In the genomic region with DNA sequence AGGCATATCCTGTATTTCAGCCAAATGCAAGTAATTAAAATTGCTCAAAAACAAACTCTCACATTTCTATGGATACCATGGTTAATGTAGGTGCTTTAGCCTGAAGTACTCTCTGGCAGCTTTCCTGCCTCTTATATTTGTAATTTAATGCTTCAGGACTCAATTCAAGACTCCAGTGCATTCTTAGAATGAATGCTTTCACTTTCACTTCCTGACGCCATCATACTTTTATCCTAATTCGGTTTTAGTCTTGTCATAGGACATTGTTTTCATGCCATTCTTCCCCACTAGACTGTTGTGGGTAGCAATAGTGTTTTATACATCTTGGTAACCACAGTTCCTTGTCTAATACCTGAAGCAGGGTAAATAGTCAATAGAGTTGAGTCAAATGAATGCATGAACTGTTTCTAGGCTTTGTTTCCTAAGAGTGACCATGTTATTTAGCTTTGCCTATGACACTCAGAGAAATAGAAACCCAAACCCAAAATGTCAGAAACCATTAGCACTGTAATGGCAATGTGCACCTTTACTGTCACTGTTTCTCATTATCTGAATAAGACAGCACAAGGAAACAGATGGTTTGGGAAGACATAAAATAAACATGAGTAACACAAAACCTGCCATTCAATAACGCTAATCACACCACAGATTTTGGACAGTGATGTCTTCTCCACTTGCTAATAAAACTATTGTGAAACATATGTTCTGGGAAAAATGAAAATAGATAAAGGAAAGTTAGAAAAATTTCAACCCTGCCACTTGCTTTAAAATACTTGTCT, we compare ENCODE assay signal across 9 cellular contexts.
DNase-seq lines count a peak whose midpoint lies in the region; ATAC-seq, FAIRE-seq and TF ChIP-seq lines count a peak whose summit lies in the region.
"Had no signal": no experiment of that assay in that cellular context is flagged by ENCODE, and none has a peak within 500 bp of the region (broad histone marks: within the 10 kb centered on the region; RNA-seq: fewer than 3 reads in every experiment).

No MANE protein-coding gene starts in this region.

- POLR2A ChIA-PET in endothelial cell of umbilical vein (lab: Charles Lee): no interaction called here
- POLR2A ChIA-PET in CD4-positive, alpha-beta T cell (lab: Charles Lee): no interaction called here

- CTCF ChIA-PET in endothelial cell of umbilical vein (lab: Charles Lee): interaction anchor here (1.5 kb wide), 1 partner anchor 18 kb away, joined by 7 read pairs; no protein-coding TSS in a partner anchor
- CTCF ChIA-PET in CD4-positive, alpha-beta T cell (lab: Charles Lee): no interaction called here

- H3K27ac ChIP-seq in endothelial cell of umbilical vein (ENCODE audit: insufficient read depth, low read depth, low read length) (peak overlapping the region; percentile 5), sigmoid colon (peak overlapping the region in 3 of 4 donors; percentile 27 to 42 (median 33))
- no peak overlapping the region for H3K27ac ChIP-seq in CD4-positive, alpha-beta T cell (ENCODE audit: low read depth, low read length)

- BruUV-seq in endothelial cell of umbilical vein (replicated peaks; lab: Mats Ljungman, UMichigan): no TSS peak

- H3K4me2 ChIP-seq in endothelial cell of umbilical vein (ENCODE audit: insufficient read depth, low read length): peak overlapping the region; percentile 78

- peak overlapping the region; percentile 91 for H2AFZ ChIP-seq in endothelial cell of umbilical vein (ENCODE audit: low read depth, low read length)

- H3K27me3 Mint-ChIP-seq in CD4-positive, alpha-beta T cell: no peaks in the 10 kb centered on the region

- no peaks in the 10 kb centered on the region for H3K79me2 ChIP-seq in endothelial cell of umbilical vein (ENCODE audit: control insufficient read depth, insufficient read depth, low read length)

- TF ChIP-seq EP300 in sigmoid colon (IDR thresholded peaks at IDR 0.05): no peak

- no peak overlapping the region for H3K9ac ChIP-seq in endothelial cell of umbilical vein (replicated peaks; ENCODE audit: extremely low read depth, insufficient read depth, low read length)

- intact Hi-C loops in endothelial cell of umbilical vein (cut with micrococcal nuclease): loop anchor here (5.0 kb wide), 1 partner anchor 254 kb away; no protein-coding TSS in a partner anchor
- intact Hi-C loops in sigmoid colon (cut with DNase I): no loop called here
- intact Hi-C loops in CD4-positive, alpha-beta T cell (cut with DNase I, micrococcal nuclease): no loop called here

- dilution Hi-C loops in endothelial cell of umbilical vein (cut with MboI; ENCODE audit: extremely low pct_ligation_motif_present, low sequenced_read_pairs): no loop called here

- no peaks in the 10 kb centered on the region for H3K36me3 Mint-ChIP-seq in CD4-positive, alpha-beta T cell (ENCODE audit: low read depth)

- ATAC-seq in CD4-positive, alpha-beta T cell (ENCODE audit: poor library complexity): no peak

- H3K4me1 ChIP-seq in endothelial cell of umbilical vein (ENCODE audit: control insufficient read depth, extremely low read depth, insufficient read depth, low read length) (peaks cover 4% of the 10 kb centered on the region), sigmoid colon (peaks cover 0 to 10% (median 4%) of the 10 kb centered on the region in 4 donors)

- H3K27ac Mint-ChIP-seq in CD4-positive, alpha-beta T cell: no peak overlapping the region
- H3K27ac Mint-ChIP-seq: T-helper 2 cell treated with Interferon-gamma antibody and Interleukin-4, amounts not matched to agents 5 μg/mL and 100 μg/mL, for 36 hours had no signal

- H3K4me3 ChIP-seq in endothelial cell of umbilical vein (replicated peaks in 1 of 3; ENCODE audit: insufficient read depth in 1 of 3, low read depth in 1 of 3, low read length in 3 of 3) (peak overlapping the region; percentile 3 to 45 (median 3)), sigmoid colon (peak overlapping the region in 3 of 4 donors; percentile 23 to 28 (median 28))

- peak; percentile 8 for FAIRE-seq in endothelial cell of umbilical vein (lab: Jason Lieb, UNC)

- no peak for TF ChIP-seq CTCF in endothelial cell of umbilical vein (IDR thresholded peaks at IDR 0.05; ENCODE audit: extremely low read depth in 1 of 2, insufficient read depth in 1 of 2, low read depth in 1 of 2, low read length in 2 of 2)
- TF ChIP-seq CTCF in sigmoid colon (IDR thresholded peaks at IDR 0.05): no peak
- TF ChIP-seq CTCF in CD4-positive, alpha-beta T cell (IDR thresholded peaks at IDR 0.05): no peak

- DNase-seq in ELR (ENCODE audit: low read depth) (peak; percentile 38), NCI-H524 (lab: John Stamatoyannopoulos, UW) (peak; percentile 56 to 92), endothelial cell of umbilical vein (ENCODE audit: low read depth, low spot score) (peak; percentile 64), sigmoid colon (no peak), cerebellar nuclear complex (lab: John Stamatoyannopoulos, UW) (no peak)
- DNase-seq in CD4-positive, alpha-beta T cell: no peak
- DNase-seq in stimulated activated CD4-positive, alpha-beta T cell treated with anti-CD3 and anti-CD28 coated beads, Interleukin-4, amount 100 ng/mL, for 1 hour: no peak
- DNase-seq in stimulated activated CD4-positive, alpha-beta T cell treated with anti-CD3 and anti-CD28 coated beads, Interleukin-2, amount 100 ng/mL, for 48 hours: no peak

- no peak for TF ChIP-seq POLR2A in endothelial cell of umbilical vein (IDR thresholded peaks at IDR 0.05; ENCODE audit: low read depth, low read length)
- no peak for TF ChIP-seq POLR2A in sigmoid colon (IDR thresholded peaks at IDR 0.05)

- H3K4me1 Mint-ChIP-seq in CD4-positive, alpha-beta T cell (ENCODE audit: low read depth): no peaks in the 10 kb centered on the region

- no peak overlapping the region for H3K4me3 Mint-ChIP-seq in CD4-positive, alpha-beta T cell
- H3K4me3 Mint-ChIP-seq: T-helper 2 cell treated with Interferon-gamma antibody and Interleukin-4, amounts not matched to agents 5 μg/mL and 100 μg/mL, for 36 hours had no signal

- H3K9me3 Mint-ChIP-seq in CD4-positive, alpha-beta T cell: peaks cover 21% of the 10 kb centered on the region

- H4K20me1 ChIP-seq in endothelial cell of umbilical vein (replicated peaks; ENCODE audit: control insufficient read depth, extremely low read depth, insufficient read depth, low read length): no peaks in the 10 kb centered on the region

- H3K36me3 ChIP-seq in endothelial cell of umbilical vein (ENCODE audit: control insufficient read depth in 2 of 2, extremely low read depth in 1 of 2, insufficient read depth in 2 of 2, low read length in 2 of 2) (no peaks in the 10 kb centered on the region), sigmoid colon (no peaks in the 10 kb centered on the region)

- H3K9me1 ChIP-seq in endothelial cell of umbilical vein (replicated peaks; ENCODE audit: control insufficient read depth, extremely low read depth, insufficient read depth, low read length): no peaks in the 10 kb centered on the region

- no peaks in the 10 kb centered on the region for H3K27me3 ChIP-seq in endothelial cell of umbilical vein (ENCODE audit: control insufficient read depth in 2 of 2, insufficient read depth in 2 of 2, low read length in 2 of 2)
- H3K27me3 ChIP-seq in sigmoid colon: no peaks in the 10 kb centered on the region
- H3K27me3 ChIP-seq in CD4-positive, alpha-beta T cell (ENCODE audit: control insufficient read depth, insufficient read depth, low read length): no peaks in the 10 kb centered on the region

- 39 to 54% methylated on average over 3 of the region's 3 CpGs for WGBS in sigmoid colon, 2 donors

- no peaks in the 10 kb centered on the region for H3K9me3 ChIP-seq in endothelial cell of umbilical vein (replicated peaks; ENCODE audit: control insufficient read depth, insufficient read depth, low read length)
- H3K9me3 ChIP-seq in sigmoid colon: peaks cover 0 to 2% (median 0%) of the 10 kb centered on the region in 4 donors
- H3K9me3 ChIP-seq in CD4-positive, alpha-beta T cell (ENCODE audit: control insufficient read depth, low read length): peaks cover 6% of the 10 kb centered on the region

TF ChIP-seq in endothelial cell of umbilical vein, 7 proteins besides CTCF, POLR2A, EP300 and RAD21:
- TF ChIP-seq MYC (IDR thresholded peaks at IDR 0.05; ENCODE audit: low read depth, low read length) (no peak), JUN (IDR thresholded peaks at IDR 0.05; ENCODE audit: borderline replicate concordance, insufficient read depth, insufficient read length, low read depth) (no peak), FOS (IDR thresholded peaks at IDR 0.05; ENCODE audit: borderline replicate concordance, insufficient read depth, low read length) (no peak), GATA2 (IDR thresholded peaks at IDR 0.05; ENCODE audit: insufficient read depth, insufficient read length, low read depth, low read length) (no peak), POLR2AphosphoS5 (IDR thresholded peaks at IDR 0.05; ENCODE audit: insufficient read depth, low read depth, low read length) (no peak), EZH2 (IDR thresholded peaks at IDR 0.05; ENCODE audit: borderline replicate concordance, low read depth, low read length, severe bottlenecking) (no peak)
- TF ChIP-seq, protein P1, sequence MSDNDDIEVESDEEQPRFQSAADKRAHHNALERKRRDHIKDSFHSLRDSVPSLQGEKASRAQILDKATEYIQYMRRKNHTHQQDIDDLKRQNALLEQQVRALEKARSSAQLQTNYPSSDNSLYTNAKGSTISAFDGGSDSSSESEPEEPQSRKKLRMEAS (IDR thresholded peaks at IDR 0.05; ENCODE audit: insufficient read depth, insufficient read length): no peak

Comparison
In these comparisons a context has a peak if more than half of its experiments do, and no peak if none do; other contexts are left out.
1. DNase-seq: peak in ELR (single experiment), NCI-H524 (2 of 2) and endothelial cell of umbilical vein (single experiment); none in sigmoid colon (single experiment), CD4-positive, alpha-beta T cell (0 of 10), stimulated activated CD4-positive, alpha-beta T cell treated with anti-CD3 and anti-CD28 coated beads, Interleukin-4, amount 100 ng/mL, for 1 hour (single experiment), stimulated activated CD4-positive, alpha-beta T cell treated with anti-CD3 and anti-CD28 coated beads, Interleukin-2, amount 100 ng/mL, for 48 hours (0 of 2) and cerebellar nuclear complex (0 of 2).